In the genomic region with DNA sequence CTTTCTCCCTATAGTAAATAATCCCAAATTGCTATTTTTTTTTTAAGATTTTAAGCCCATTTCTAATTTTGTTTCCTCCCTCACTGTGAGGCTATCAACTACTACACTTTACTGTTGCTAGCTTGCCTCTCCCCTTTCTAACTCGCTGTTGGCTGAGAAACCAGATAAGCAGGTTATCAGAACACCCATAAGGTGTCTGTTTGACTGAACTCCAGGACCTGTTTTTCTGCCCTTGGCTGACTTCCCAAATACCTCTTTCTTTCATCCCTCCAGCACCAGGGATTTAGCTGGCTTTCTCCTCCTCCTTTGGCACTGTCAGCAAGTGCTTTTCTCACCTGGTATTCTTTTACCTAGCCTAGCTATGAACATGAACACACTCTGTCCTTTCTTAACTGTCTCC, we compare ENCODE assay signal across 9 cellular contexts. TPM values are rescaled to one million over a fixed set of nuclear protein-coding genes. Genes with fewer than 3 reads are reported as not detected.
DNase-seq lines count a peak whose midpoint lies in the region; ATAC-seq and TF ChIP-seq lines count a peak whose summit lies in the region.
"Had no signal": no experiment of that assay in that cellular context is flagged by ENCODE, and none has a peak within 500 bp of the region (broad histone marks: within the 10 kb centered on the region; RNA-seq: fewer than 3 reads in every experiment).

No MANE protein-coding gene starts in this region.

- H3K9me2 ChIP-seq in PC-9 (ENCODE audit: insufficient read depth) = no peaks in the 10 kb centered on the region

- H3K27ac Mint-ChIP-seq in stimulated activated naive B cell treated with anti-CD40 and anti-IgM and Interleukin-4, amounts not matched to agents 10 μg/mL and 1 μg/mL and 100 μg/mL, for 72 hours = peak overlapping the region; percentile 79

- H3K9me3 ChIP-seq in PC-9 (ENCODE audit: insufficient read depth, low read depth) = no peaks in the 10 kb centered on the region
- H3K9me3 ChIP-seq in left ventricle myocardium inferior (replicated peaks) = no peaks in the 10 kb centered on the region

- TF ChIP-seq CTCF in PC-9 (conservative IDR thresholded peaks at IDR 0.05) (no peak), left ventricle myocardium inferior (IDR thresholded peaks at IDR 0.05; ENCODE audit: borderline replicate concordance) (no peak)

- CTCF ChIA-PET in PC-9 (lab: Charles Lee) = interaction anchor here (0.6 to 1.3 kb wide), 2 partner anchors 24 to 208 kb away, joined by 3 to 5 read pairs; no protein-coding TSS in a partner anchor

- no peak overlapping the region for H3K4me3 Mint-ChIP-seq in stimulated activated naive B cell treated with anti-CD40 and anti-IgM and Interleukin-4, amounts not matched to agents 10 μg/mL and 1 μg/mL and 100 μg/mL, for 72 hours

- ATAC-seq in stimulated activated naive B cell treated with anti-CD40 and anti-IgM and Interleukin-4, amounts not matched to agents 10 μg/mL and 1 μg/mL and 100 μg/mL, for 72 hours (replicated peaks) = no peak
- ATAC-seq in GM21786 (IDR thresholded peaks at IDR 0.05; ENCODE audit: unreplicated experiment) (no peak), HG02970 (IDR thresholded peaks at IDR 0.05; ENCODE audit: low FRiP score, unreplicated experiment) (no peak)

- H4K20me1 ChIP-seq in PC-9 (ENCODE audit: insufficient read depth) = no peaks in the 10 kb centered on the region

- POLR2A ChIA-PET in PC-9 (lab: Charles Lee; ENCODE audit: unreplicated experiment) = interaction anchor here (0.5 to 0.6 kb wide), 4 partner anchors 8 to 257 kb away, joined by 3 to 4 read pairs (median 3); a partner anchor contains a TSS

- peaks cover 11% of the 10 kb centered on the region for H3F3A ChIP-seq in PC-9 (ENCODE audit: insufficient read depth, low read depth)

- no peak overlapping the region for H2AFZ ChIP-seq in PC-9

- H3K4me1 ChIP-seq in PC-9 (replicated peaks; ENCODE audit: insufficient read depth) = peaks cover 16% of the 10 kb centered on the region
- peaks cover 88% of the 10 kb centered on the region for H3K4me1 ChIP-seq in left ventricle myocardium inferior

- H3K36me3 ChIP-seq in PC-9 (ENCODE audit: low read depth) (no peaks in the 10 kb centered on the region), left ventricle myocardium inferior (no peaks in the 10 kb centered on the region)

- H3K79me2 ChIP-seq in PC-9 (ENCODE audit: low read depth) = peaks cover 23% of the 10 kb centered on the region

- BruUV-seq in PC-9 (replicated peaks; lab: Mats Ljungman, UMichigan) = no TSS peak

- TF ChIP-seq RAD21 in Ishikawa (IDR thresholded peaks at IDR 0.05; ENCODE audit: low read depth) = 0 out of 2 replicates have a peak, but pooled peaks have one; percentile 28

- H3K4me1 Mint-ChIP-seq in stimulated activated naive B cell treated with anti-CD40 and anti-IgM and Interleukin-4, amounts not matched to agents 10 μg/mL and 1 μg/mL and 100 μg/mL, for 72 hours = peaks cover 19 to 32% of the 10 kb centered on the region in 2 donors

- TF ChIP-seq EP300 in Ishikawa (IDR thresholded peaks at IDR 0.05; ENCODE audit: borderline replicate concordance) = peak; percentile 79

- DNase-seq in PC-9 (peak; percentile 73 to 93), left ventricle myocardium inferior (no peak), SW 1271 (lab: John Stamatoyannopoulos, UW) (no peak)
- no peak for DNase-seq in stimulated activated naive B cell treated with anti-CD40 and anti-IgM and Interleukin-4, amounts not matched to agents 10 μg/mL and 1 μg/mL and 100 μg/mL, for 72 hours
- DNase-seq: activated gamma-delta T cell treated with Interleukin-2 at 50 U/mL for 16 hours had no signal

- H3K27me3 Mint-ChIP-seq in stimulated activated naive B cell treated with anti-CD40 and anti-IgM and Interleukin-4, amounts not matched to agents 10 μg/mL and 1 μg/mL and 100 μg/mL, for 72 hours = no peaks in the 10 kb centered on the region

- peak overlapping the region; percentile 54 for H3K4me2 ChIP-seq in PC-9
- H3K4me2 ChIP-seq: KMS-11 had no signal

- intact Hi-C loops in PC-9 (cut with micrococcal nuclease; ENCODE audit: unreplicated experiment) (no loop called here), left ventricle myocardium inferior (cut with micrococcal nuclease) (no loop called here)

- H3K27ac ChIP-seq in PC-9 (peak overlapping the region; percentile 32; the same call in 1 of the 2 replicates), left ventricle myocardium inferior (replicated peaks) (peak overlapping the region; percentile 72)
- H3K27ac ChIP-seq: KMS-11 had no signal

- no peaks in the 10 kb centered on the region for H3K9me3 Mint-ChIP-seq in stimulated activated naive B cell treated with anti-CD40 and anti-IgM and Interleukin-4, amounts not matched to agents 10 μg/mL and 1 μg/mL and 100 μg/mL, for 72 hours

- peaks cover 5 to 12% of the 10 kb centered on the region in 2 donors for H3K36me3 Mint-ChIP-seq in stimulated activated naive B cell treated with anti-CD40 and anti-IgM and Interleukin-4, amounts not matched to agents 10 μg/mL and 1 μg/mL and 100 μg/mL, for 72 hours

- H3K4me3 ChIP-seq in PC-9 (0 out of 2 replicates have a peak overlapping the region, but pooled peaks have one; percentile 14), left ventricle myocardium inferior (no peak overlapping the region)

- H3K27me3 ChIP-seq in PC-9 (ENCODE audit: insufficient read depth, low read depth) (no peaks in the 10 kb centered on the region), left ventricle myocardium inferior (ENCODE audit: low read depth) (no peaks in the 10 kb centered on the region)

TF ChIP-seq in Ishikawa, 13 proteins besides CTCF, POLR2A, EP300 and RAD21:
- TF ChIP-seq TAF1 (IDR thresholded peaks at IDR 0.05; ENCODE audit: low read depth) (no peak), FOXM1 (IDR thresholded peaks at IDR 0.05; ENCODE audit: borderline replicate concordance, low read depth) (peak; percentile 63; the same call in 1 of the 2 replicates), CREB1 (IDR thresholded peaks at IDR 0.05; ENCODE audit: low read depth) (no peak), NFIC (IDR thresholded peaks at IDR 0.05) (peak; percentile 99), EGR1 (IDR thresholded peaks at IDR 0.05) (no peak), YY1 (IDR thresholded peaks at IDR 0.05; ENCODE audit: low read depth) (peak; percentile 33; the same call in 1 of the 2 replicates), ZBTB7A (IDR thresholded peaks at IDR 0.05; ENCODE audit: low read depth) (no peak), CEBPB (IDR thresholded peaks at IDR 0.05) (0 out of 2 replicates have a peak, but pooled peaks have one; percentile 15), TEAD4 (IDR thresholded peaks at IDR 0.05) (peak; percentile 73), TCF12 (IDR thresholded peaks at IDR 0.05; ENCODE audit: low read depth) (peak; percentile 90)
- TF ChIP-seq, protein P1, sequence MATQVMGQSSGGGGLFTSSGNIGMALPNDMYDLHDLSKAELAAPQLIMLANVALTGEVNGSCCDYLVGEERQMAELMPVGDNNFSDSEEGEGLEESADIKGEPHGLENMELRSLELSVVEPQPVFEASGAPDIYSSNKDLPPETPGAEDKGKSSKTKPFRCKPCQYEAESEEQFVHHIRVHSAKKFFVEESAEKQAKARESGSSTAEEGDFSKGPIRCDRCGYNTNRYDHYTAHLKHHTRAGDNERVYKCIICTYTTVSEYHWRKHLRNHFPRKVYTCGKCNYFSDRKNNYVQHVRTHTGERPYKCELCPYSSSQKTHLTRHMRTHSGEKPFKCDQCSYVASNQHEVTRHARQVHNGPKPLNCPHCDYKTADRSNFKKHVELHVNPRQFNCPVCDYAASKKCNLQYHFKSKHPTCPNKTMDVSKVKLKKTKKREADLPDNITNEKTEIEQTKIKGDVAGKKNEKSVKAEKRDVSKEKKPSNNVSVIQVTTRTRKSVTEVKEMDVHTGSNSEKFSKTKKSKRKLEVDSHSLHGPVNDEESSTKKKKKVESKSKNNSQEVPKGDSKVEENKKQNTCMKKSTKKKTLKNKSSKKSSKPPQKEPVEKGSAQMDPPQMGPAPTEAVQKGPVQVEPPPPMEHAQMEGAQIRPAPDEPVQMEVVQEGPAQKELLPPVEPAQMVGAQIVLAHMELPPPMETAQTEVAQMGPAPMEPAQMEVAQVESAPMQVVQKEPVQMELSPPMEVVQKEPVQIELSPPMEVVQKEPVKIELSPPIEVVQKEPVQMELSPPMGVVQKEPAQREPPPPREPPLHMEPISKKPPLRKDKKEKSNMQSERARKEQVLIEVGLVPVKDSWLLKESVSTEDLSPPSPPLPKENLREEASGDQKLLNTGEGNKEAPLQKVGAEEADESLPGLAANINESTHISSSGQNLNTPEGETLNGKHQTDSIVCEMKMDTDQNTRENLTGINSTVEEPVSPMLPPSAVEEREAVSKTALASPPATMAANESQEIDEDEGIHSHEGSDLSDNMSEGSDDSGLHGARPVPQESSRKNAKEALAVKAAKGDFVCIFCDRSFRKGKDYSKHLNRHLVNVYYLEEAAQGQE (IDR thresholded peaks at IDR 0.05; ENCODE audit: low read depth) = no peak

RNA-seq across cellular contexts. Expression of a gene that starts 11.1 kb away (rescaled TPM):
- 18.8 and 33.2 TPM in 2 replicates for total RNA-seq in PC-9 (2021)
- 169 TPM for total RNA-seq in left ventricle myocardium inferior

RNA-seq across cellular contexts. Expression of a gene that starts 11.4 kb away (rescaled TPM):
- total RNA-seq in PC-9 (2021) (24.0 and 32.1 TPM in 2 replicates), left ventricle myocardium inferior (57.5 TPM)

Comparison
In these comparisons a context has a peak if more than half of its experiments do, and no peak if none do; other contexts are left out.
1. DNase-seq: peak in PC-9 (2 of 2); none in left ventricle myocardium inferior (single experiment), stimulated activated naive B cell treated with anti-CD40 and anti-IgM and Interleukin-4, amounts not matched to agents 10 μg/mL and 1 μg/mL and 100 μg/mL, for 72 hours (single experiment) and SW 1271 (0 of 2).